ENCODE assay signal across 9 cellular contexts in the genomic region with DNA sequence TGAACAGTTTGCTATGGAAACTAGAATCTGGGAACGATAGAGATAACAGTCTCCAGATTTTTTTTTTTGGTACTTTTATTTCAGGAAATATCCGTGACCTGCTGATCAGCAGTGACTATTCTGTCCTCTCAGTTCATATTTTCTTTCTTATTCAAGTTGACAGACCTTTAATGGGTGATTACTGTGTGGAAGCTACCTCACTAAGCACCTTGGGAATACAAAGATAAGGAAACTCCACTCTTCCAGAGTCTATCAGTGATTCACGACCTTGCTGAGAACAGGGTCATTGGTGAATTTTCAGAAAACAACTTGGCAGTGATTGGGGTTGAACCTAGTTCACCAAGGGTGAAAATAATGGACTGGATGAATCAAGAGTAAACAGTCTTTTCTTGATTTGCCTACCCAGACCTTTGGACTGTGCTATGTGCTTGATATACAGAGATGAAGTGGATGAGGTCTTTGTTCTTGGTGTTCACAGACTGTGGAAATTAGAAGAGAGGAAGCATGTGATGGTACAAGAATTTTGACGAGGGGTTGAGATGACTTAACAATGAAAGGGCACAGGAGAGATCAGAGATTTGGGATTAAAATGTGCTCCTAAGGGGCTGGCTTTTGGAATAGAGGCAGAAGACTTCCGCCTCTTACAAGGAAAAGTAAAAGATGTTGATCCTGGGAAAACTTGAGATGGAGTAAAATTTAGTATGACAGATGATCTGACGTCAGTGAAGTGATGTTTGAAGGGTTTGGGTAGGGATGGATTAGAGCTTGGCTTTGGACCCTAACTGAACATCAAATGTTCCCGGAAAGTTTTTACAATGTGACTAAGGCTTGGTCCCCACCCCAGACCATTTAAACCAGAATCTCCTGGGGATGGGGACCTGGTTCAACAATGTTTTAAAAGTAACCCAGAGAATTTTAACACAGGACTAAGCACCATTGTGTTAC. TPM values are rescaled to one million over a fixed set of nuclear protein-coding genes. Genes with fewer than 3 reads are reported as not detected.
A peak's percentile ranks its signal among the peaks of the same experiment; 100 is the strongest.
DNase-seq lines count a peak whose midpoint lies in the region; ATAC-seq and TF ChIP-seq lines count a peak whose summit lies in the region.
"Had no signal": no experiment of that assay in that cellular context is flagged by ENCODE, and none has a peak within 500 bp of the region (broad histone marks: within the 10 kb centered on the region; RNA-seq: fewer than 3 reads in every experiment).

No MANE protein-coding gene starts in this region.

- RAD21 ChIA-PET in HCT116 (lab: Charles Lee; ENCODE audit: low non-redundant PET in 1 of 2, low total read pairs in 2 of 2, uncharacterized antibody in 2 of 2, unreplicated experiment in 2 of 2) = no interaction called here

- H3K9me2 ChIP-seq in HCT116 (ENCODE audit: insufficient read depth) = no peaks in the 10 kb centered on the region

- CTCF ChIA-PET in HCT116 (lab: Charles Lee) = no interaction called here

- no peak for TF ChIP-seq RAD21 in HCT116 (IDR thresholded peaks at IDR 0.05; ENCODE audit: low read depth)

- H3K4me3 ChIP-seq in HCT116 (replicated peaks in 1 of 2; ENCODE audit: low read depth in 1 of 2, low read length in 2 of 2) (peak overlapping the region; percentile 78 to 91), gastrocnemius medialis (peak overlapping the region; percentile 72 to 89 (median 84))

- H3K27me3 Mint-ChIP-seq in T-helper 17 cell = no peaks in the 10 kb centered on the region

- H4K20me1 ChIP-seq in HCT116 (ENCODE audit: insufficient read depth) = no peaks in the 10 kb centered on the region

- peaks cover 32% of the 10 kb centered on the region for H3K79me2 ChIP-seq in HCT116 (ENCODE audit: insufficient read depth, low read length)

- TSS peak; percentile 75 for BruUV-seq in HCT116 (replicated peaks; lab: Mats Ljungman, UMichigan)

- intact Hi-C loops in HCT116 (cut with micrococcal nuclease) = loop anchor here (5.0 kb wide), 1 partner anchor 138 kb away; no protein-coding TSS in a partner anchor
- intact Hi-C loops in gastrocnemius medialis (cut with DNase I; ENCODE audit: low total_unique reads) = loop anchor here (2.0 to 10.0 kb wide), 3 partner anchors 14 to 454 kb away; partner anchors contain the start of genes MGME1, RRBP1 and SNX5

- in situ Hi-C loops in gastrocnemius medialis (cut with MboI; ENCODE audit: low sequenced_read_pairs in 4 of 4) = loop anchor here in 2 of 4 donors (5.0 to 25.0 kb wide), 4 partner anchors 146 to 323 kb away; partner anchors contain the start of genes ZNF133 (in 2 of the 2), DZANK1 (in 1 of the 2), MGME1 (in 1 of the 2) and POLR3F (in 1 of the 2)

- H3K27ac Mint-ChIP-seq in T-helper 17 cell = peak overlapping the region; percentile 91

- H3K9ac ChIP-seq in HCT116 (ENCODE audit: low read length) = peak overlapping the region; percentile 94

- no peak for DNase-seq in HCT116 (ENCODE audit: low read depth, low spot score)
- DNase-seq in T-helper 17 cell = no peak
- DNase-seq in glomerular visceral epithelial cell (ENCODE audit: extremely low spot score) = peak; percentile 5
- DNase-seq in gastrocnemius medialis = no peak
- no peak for DNase-seq in NCI-H510A treated with DMSO at 0.1 percent for 48 hours (lab: John Stamatoyannopoulos, UW)
- no peak for DNase-seq in C1 segment of cervical spinal cord (lab: John Stamatoyannopoulos, UW)
- DNase-seq in kidney glomerular epithelial cell (lab: John Stamatoyannopoulos, UW) = no peak
- DNase-seq: activated CD4-positive, CD25-positive, alpha-beta regulatory T cell had no signal

- POLR2A ChIA-PET in HCT116 (lab: Charles Lee) = no interaction called here

- H2AFZ ChIP-seq in HCT116 (ENCODE audit: low read depth, low read length, poor library complexity, severe bottlenecking) = no peak overlapping the region

- H3K4me2 ChIP-seq in HCT116 (ENCODE audit: low read length) = peak overlapping the region; percentile 85

- H3K27ac ChIP-seq in HCT116 (ENCODE audit: low read depth, low read length) (peak overlapping the region; percentile 93), gastrocnemius medialis (peak overlapping the region in 3 of 4 donors; percentile 83 to 95 (median 94))

- H3K4me1 Mint-ChIP-seq in T-helper 17 cell = peaks cover 26% of the 10 kb centered on the region

- H3K9me3 ChIP-seq in HCT116 (ENCODE audit: control insufficient read depth in 1 of 2, insufficient read depth in 1 of 2, low read depth in 1 of 2, low read length in 2 of 2) (no peaks in the 10 kb centered on the region), T-helper 17 cell (ENCODE audit: control insufficient read depth, low read length, poor library complexity, severe bottlenecking) (no peaks in the 10 kb centered on the region), gastrocnemius medialis (no peaks in the 10 kb centered on the region)

- H3K4me1 ChIP-seq in HCT116 (ENCODE audit: control insufficient read depth in 1 of 2, insufficient read depth in 2 of 2, low read length in 2 of 2) = peaks cover 10 to 15% of the 10 kb centered on the region in 2 experiments
- peaks cover 22 to 26% of the 10 kb centered on the region in 2 donors for H3K4me1 ChIP-seq in gastrocnemius medialis

- ATAC-seq in HCT116 = no peak
- ATAC-seq in T-helper 17 cell = no peak
- ATAC-seq in gastrocnemius medialis = no peak
- no peak for ATAC-seq in HG03175 (IDR thresholded peaks at IDR 0.05; ENCODE audit: unreplicated experiment)

- peak overlapping the region; percentile 88 for H3K4me3 Mint-ChIP-seq in T-helper 17 cell

- no peaks in the 10 kb centered on the region for H3K36me3 Mint-ChIP-seq in T-helper 17 cell (ENCODE audit: low read depth)

- TF ChIP-seq CTCF in HCT116 (IDR thresholded peaks at IDR 0.05 in 2 of 3, conservative IDR thresholded peaks at IDR 0.05 in 1 of 3; ENCODE audit: borderline replicate concordance in 1 of 3, insufficient read depth in 1 of 3, low read depth in 2 of 3, low read length in 2 of 3) (no peak), gastrocnemius medialis (IDR thresholded peaks at IDR 0.05 in 4 of 5, conservative IDR thresholded peaks at IDR 0.05 in 1 of 5) (no peak)

- H3K36me3 ChIP-seq in HCT116 (ENCODE audit: control insufficient read depth in 1 of 2, insufficient read depth in 2 of 2, low read length in 2 of 2) (peaks cover 3 to 6% of the 10 kb centered on the region in 2 experiments; a peak in 1 of 4 replicates), gastrocnemius medialis (peaks cover 0 to 10% of the 10 kb centered on the region in 2 donors)

- TF ChIP-seq POLR2A in HCT116 (IDR thresholded peaks at IDR 0.05; ENCODE audit: borderline replicate concordance, extremely low read depth, insufficient read depth, insufficient read length) (no peak), gastrocnemius medialis (IDR thresholded peaks at IDR 0.05) (no peak)

- no peaks in the 10 kb centered on the region for H3K27me3 ChIP-seq in HCT116 (ENCODE audit: insufficient read depth, low read length)
- no peaks in the 10 kb centered on the region for H3K27me3 ChIP-seq in gastrocnemius medialis

TF ChIP-seq in HCT116, 20 proteins besides CTCF, POLR2A, EP300 and RAD21 (continues in another document):
- no peak for TF ChIP-seq EZH2 (IDR thresholded peaks at IDR 0.05)
- no peak for TF ChIP-seq CEBPB (IDR thresholded peaks at IDR 0.05; ENCODE audit: low read depth)
- TF ChIP-seq ZNF274 (IDR thresholded peaks at IDR 0.05; ENCODE audit: low read depth, low read length) = no peak
- TF ChIP-seq FOSL1 (IDR thresholded peaks at IDR 0.05; ENCODE audit: low read depth) = no peak
- TF ChIP-seq, protein P1, sequence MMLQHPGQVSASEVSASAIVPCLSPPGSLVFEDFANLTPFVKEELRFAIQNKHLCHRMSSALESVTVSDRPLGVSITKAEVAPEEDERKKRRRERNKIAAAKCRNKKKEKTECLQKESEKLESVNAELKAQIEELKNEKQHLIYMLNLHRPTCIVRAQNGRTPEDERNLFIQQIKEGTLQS (IDR thresholded peaks at IDR 0.05) = no peak
- no peak for TF ChIP-seq ZBTB33 (IDR thresholded peaks at IDR 0.05; ENCODE audit: extremely low read depth, insufficient replicate concordance, low read length)

RNA-seq across cellular contexts. Expression of gene KAT14, which starts 1.2 kb away (rescaled TPM):
- total RNA-seq in HCT116 (2021; ENCODE audit: unreplicated experiment) (11.4 TPM), T-helper 17 cell (10 to 100 TPM; 11.5 to 12.6 TPM), gastrocnemius medialis (10 to 100 TPM; 12.6 to 29.7 (median 19.8) TPM)
- 4.9 and 7.2 TPM in 2 replicates for polyA plus RNA-seq in HCT116 (2012)

RNA-seq across cellular contexts. Expression of gene PET117, which starts 1.2 kb away (rescaled TPM):
- total RNA-seq in HCT116 (2021; ENCODE audit: unreplicated experiment) = 22.3 TPM
- polyA plus RNA-seq in HCT116 (2012) = 16.9 and 18.8 TPM in 2 replicates
- 10 to 100 TPM; 10.5 to 11.5 TPM for total RNA-seq in T-helper 17 cell
- 10 to 100 TPM; 14.4 to 28.2 (median 16.7) TPM for total RNA-seq in gastrocnemius medialis
